In genomic region chr13:103044054-103044453, GRCh38 we compare ENCODE assay signal across 25 cellular contexts. TPM values are rescaled to one million over a fixed set of nuclear protein-coding genes. Genes with fewer than 3 reads are reported as not detected.
DNase-seq lines count a peak whose midpoint lies in the region; ATAC-seq, FAIRE-seq and TF ChIP-seq lines count a peak whose summit lies in the region.
"Had no signal": no experiment of that assay in that cellular context is flagged by ENCODE, and none has a peak within 500 bp of the region (broad histone marks: within the 10 kb centered on the region; RNA-seq: fewer than 3 reads in every experiment).

No MANE protein-coding gene starts in this region.

- H3K36me3 Mint-ChIP-seq in MCF 10A (ENCODE audit: insufficient read depth, unreplicated experiment): no peaks in the 10 kb centered on the region
- no peaks in the 10 kb centered on the region for H3K36me3 Mint-ChIP-seq in activated CD4-positive, alpha-beta T cell treated with anti-CD3 and anti-CD28 coated beads for 36 hours (ENCODE audit: low read depth)
- H3K36me3 Mint-ChIP-seq: CD14-positive monocyte; CD4-positive, alpha-beta memory T cell had no signal

- H3K4me3 Mint-ChIP-seq in MCF 10A (ENCODE audit: unreplicated experiment): no peak overlapping the region
- no peak overlapping the region for H3K4me3 Mint-ChIP-seq in activated CD4-positive, alpha-beta T cell treated with anti-CD3 and anti-CD28 coated beads for 36 hours
- H3K4me3 Mint-ChIP-seq: CD14-positive monocyte; CD4-positive, alpha-beta memory T cell; GM23338 had no signal

- H3K4me3 ChIP-seq in mammary epithelial cell (replicated peaks in 1 of 3; ENCODE audit: insufficient read depth in 1 of 3, low read depth in 2 of 3, low read length in 3 of 3) (no peak overlapping the region), bronchial epithelial cell (ENCODE audit: low read depth, low read length) (no peak overlapping the region)
- H3K4me3 ChIP-seq: BLaER1, GM23338 had no signal

- H3K27me3 Mint-ChIP-seq in MCF 10A (ENCODE audit: insufficient read depth, unreplicated experiment): no peaks in the 10 kb centered on the region
- H3K27me3 Mint-ChIP-seq in activated CD4-positive, alpha-beta T cell treated with anti-CD3 and anti-CD28 coated beads for 36 hours: no peaks in the 10 kb centered on the region
- H3K27me3 Mint-ChIP-seq: CD4-positive, alpha-beta memory T cell had no signal

- no peak overlapping the region for H3K4me2 ChIP-seq in mammary epithelial cell (ENCODE audit: insufficient read depth, low read depth, low read length)
- H3K4me2 ChIP-seq: BLaER1, GM23338 had no signal

- H3K36me3 ChIP-seq in mammary epithelial cell (ENCODE audit: insufficient read depth, low read length): no peaks in the 10 kb centered on the region
- H3K36me3 ChIP-seq in bronchial epithelial cell (ENCODE audit: control insufficient read depth, insufficient read depth, low read length): no peaks in the 10 kb centered on the region
- H3K36me3 ChIP-seq: BLaER1 had no signal

- H3K4me1 Mint-ChIP-seq in MCF 10A (ENCODE audit: insufficient read depth, unreplicated experiment): no peaks in the 10 kb centered on the region
- no peaks in the 10 kb centered on the region for H3K4me1 Mint-ChIP-seq in activated CD4-positive, alpha-beta T cell treated with anti-CD3 and anti-CD28 coated beads for 36 hours
- H3K4me1 Mint-ChIP-seq: CD14-positive monocyte; CD4-positive, alpha-beta memory T cell had no signal

- H3K27me3 ChIP-seq in mammary epithelial cell (ENCODE audit: insufficient read depth, low read length) (no peaks in the 10 kb centered on the region), bronchial epithelial cell (ENCODE audit: control insufficient read depth, insufficient read depth, low read length) (no peaks in the 10 kb centered on the region), foreskin keratinocyte (no peaks in the 10 kb centered on the region)
- H3K27me3 ChIP-seq: BLaER1 had no signal

- no peaks in the 10 kb centered on the region for H3K79me2 ChIP-seq in mammary epithelial cell (ENCODE audit: insufficient read depth, low read length)

- no peak overlapping the region for H3K27ac Mint-ChIP-seq in MCF 10A (ENCODE audit: low read depth, unreplicated experiment)
- no peak overlapping the region for H3K27ac Mint-ChIP-seq in activated CD4-positive, alpha-beta T cell treated with anti-CD3 and anti-CD28 coated beads for 36 hours
- H3K27ac Mint-ChIP-seq: CD14-positive monocyte; CD4-positive, alpha-beta memory T cell; GM23338 had no signal

- CTCF ChIA-PET in mammary epithelial cell (lab: Charles Lee; ENCODE audit: low non-redundant PET): no interaction called here
- CTCF ChIA-PET in MCF 10A (lab: Yijun Ruan, JAX): interaction anchor here (0.6 to 1.0 kb wide), 2 partner anchors 488 to 1428 kb away, joined by 3 to 5 read pairs; no protein-coding TSS in a partner anchor
- CTCF ChIA-PET in activated CD4-positive, alpha-beta T cell treated with anti-CD3 and anti-CD28 coated beads for 36 hours (lab: Charles Lee): no interaction called here

- FAIRE-seq in bronchial epithelial cell (lab: Jason Lieb, UNC): no peak
- FAIRE-seq: GM12892, GM18507, H54 had no signal

- H3K4me1 ChIP-seq in mammary epithelial cell (ENCODE audit: insufficient read depth, low read length): peaks cover 7% of the 10 kb centered on the region
- no peaks in the 10 kb centered on the region for H3K4me1 ChIP-seq in foreskin keratinocyte

- in situ Hi-C loops in mammary epithelial cell (cut with MboI; ENCODE audit: low sequenced_read_pairs in 2 of 2): no loop called here

- dilution Hi-C loops in mammary epithelial cell (cut with HindIII; ENCODE audit: low sequenced_read_pairs): no loop called here

- no TSS peak for BruUV-seq in mammary epithelial cell (replicated peaks; lab: Mats Ljungman, UMichigan)
- BruUV-seq in MCF 10A (replicated peaks; lab: Mats Ljungman, UMichigan): no TSS peak

- H4K20me1 ChIP-seq in mammary epithelial cell (ENCODE audit: insufficient read depth, low read length): no peaks in the 10 kb centered on the region
- H4K20me1 ChIP-seq: BLaER1 had no signal

- POLR2A ChIA-PET in MCF 10A (lab: Yijun Ruan, JAX): no interaction called here
- POLR2A ChIA-PET in activated CD4-positive, alpha-beta T cell treated with anti-CD3 and anti-CD28 coated beads for 36 hours (lab: Charles Lee): no interaction called here

- ATAC-seq in foreskin keratinocyte: peak; percentile 66
- no peak for ATAC-seq in activated CD4-positive, alpha-beta T cell treated with anti-CD3 and anti-CD28 coated beads for 36 hours
- ATAC-seq in HG02588 (IDR thresholded peaks at IDR 0.05; ENCODE audit: unreplicated experiment): no peak
- no peak for ATAC-seq in HG03175 (IDR thresholded peaks at IDR 0.05; ENCODE audit: unreplicated experiment)
- ATAC-seq: GM23338 had no signal

- 56% methylated on average over 3 of the region's 3 CpGs for WGBS in mammary epithelial cell (ENCODE audit: low coverage, missing lambda C conversion rate)

- peak; percentile 70 for DNase-seq in mammary epithelial cell
- no peak for DNase-seq in MCF 10A (ENCODE audit: unreplicated experiment)
- DNase-seq in bronchial epithelial cell (ENCODE audit: low read depth): peak; percentile 57
- DNase-seq in foreskin keratinocyte: peak; percentile 58 to 74
- DNase-seq in activated CD4-positive, alpha-beta T cell treated with anti-CD3 and anti-CD28 coated beads, Interleukin-2, amount 50 U/mL, for 1 hour: no peak
- no peak for DNase-seq in activated CD4-positive, alpha-beta T cell treated with anti-CD3 and anti-CD28 coated beads for 36 hours
- DNase-seq: 8988T; CD4-positive, alpha-beta memory T cell; DMS153; DMS79; GDM1; HCEC 1CT; IMR-90 had no signal

- no peaks in the 10 kb centered on the region for H3K9me3 ChIP-seq in mammary epithelial cell (replicated peaks; ENCODE audit: insufficient read depth, low read length)
- H3K9me3 ChIP-seq: BLaER1 had no signal

- TF ChIP-seq CTCF in mammary epithelial cell (conservative IDR thresholded peaks at IDR 0.05 in 1 of 2, IDR thresholded peaks at IDR 0.05 in 1 of 2; ENCODE audit: extremely low read depth in 1 of 2, insufficient read depth in 1 of 2, low read depth in 1 of 2, low read length in 2 of 2) (no peak), MCF 10A (IDR thresholded peaks at IDR 0.05; ENCODE audit: unreplicated experiment) (no peak), bronchial epithelial cell (IDR thresholded peaks at IDR 0.05; ENCODE audit: insufficient read depth, low read length, severe bottlenecking) (no peak), foreskin keratinocyte (conservative IDR thresholded peaks at IDR 0.05) (no peak)

- H2AFZ ChIP-seq in mammary epithelial cell (ENCODE audit: low read depth, low read length): no peak overlapping the region
- H2AFZ ChIP-seq: GM23338 had no signal

- no peak overlapping the region for H3K9ac ChIP-seq in mammary epithelial cell (ENCODE audit: insufficient read depth, low read length)
- H3K9ac ChIP-seq: BLaER1 had no signal

- H3K27ac ChIP-seq in mammary epithelial cell (ENCODE audit: insufficient read depth, low read depth, low read length): no peak overlapping the region
- no peak overlapping the region for H3K27ac ChIP-seq in foreskin keratinocyte
- H3K27ac ChIP-seq: BLaER1 had no signal

- peaks cover 6% of the 10 kb centered on the region for H3K9me3 Mint-ChIP-seq in MCF 10A (ENCODE audit: unreplicated experiment)
- H3K9me3 Mint-ChIP-seq in activated CD4-positive, alpha-beta T cell treated with anti-CD3 and anti-CD28 coated beads for 36 hours (ENCODE audit: low read depth): no peaks in the 10 kb centered on the region
- H3K9me3 Mint-ChIP-seq: GM23338 had no signal

- intact Hi-C loops in mammary epithelial cell (cut with micrococcal nuclease): no loop called here
- intact Hi-C loops in MCF 10A (cut with micrococcal nuclease): no loop called here
- intact Hi-C loops in activated CD4-positive, alpha-beta T cell treated with anti-CD3 and anti-CD28 coated beads for 36 hours (cut with DNase I, micrococcal nuclease): no loop called here

RNA-seq across cellular contexts. Expression of gene SLC10A2, which starts 22.2 kb away (rescaled TPM):
- not detected for total RNA-seq in mammary epithelial cell
- not detected for polyA plus RNA-seq in mammary epithelial cell
- not detected for polyA minus RNA-seq in mammary epithelial cell
- not detected in 2 replicates for total RNA-seq in MCF 10A (2022)
- total RNA-seq in bronchial epithelial cell: not detected in 2 replicates
- 0.39 and 0.95 TPM in 2 replicates for total RNA-seq in foreskin keratinocyte
- 0.30 and 0.51 TPM in 2 replicates for polyA plus RNA-seq in foreskin keratinocyte
- total RNA-seq in activated CD4-positive, alpha-beta T cell treated with anti-CD3 and anti-CD28 coated beads for 36 hours: not detected
- total RNA-seq: A673; CD4-positive, alpha-beta memory T cell; Daoy; GM23338; HT1080; IMR-90 had no signal
- polyA plus RNA-seq: AG04450; CD14-positive monocyte; CD4-positive, alpha-beta memory T cell; GM23338; IMR-90 had no signal

Comparison
In these comparisons a context has a peak if more than half of its experiments do, and no peak if none do; other contexts are left out.
1. DNase-seq: peak in mammary epithelial cell (single experiment), bronchial epithelial cell (single experiment) and foreskin keratinocyte (2 of 2); none in MCF 10A (single experiment), activated CD4-positive, alpha-beta T cell treated with anti-CD3 and anti-CD28 coated beads, Interleukin-2, amount 50 U/mL, for 1 hour (single experiment) and activated CD4-positive, alpha-beta T cell treated with anti-CD3 and anti-CD28 coated beads for 36 hours (single experiment).